Comparison of ENCODE assay signal across 20 cellular contexts in genomic region chr5:147406636-147407035, GRCh38.
DNase-seq lines count a peak whose midpoint lies in the region; ATAC-seq and TF ChIP-seq lines count a peak whose summit lies in the region.
"Had no signal": no experiment of that assay in that cellular context is flagged by ENCODE, and none has a peak within 500 bp of the region (broad histone marks: within the 10 kb centered on the region; RNA-seq: fewer than 3 reads in every experiment).

No MANE protein-coding gene starts in this region.

- H3K4me3 ChIP-seq in breast epithelium (no peak overlapping the region), upper lobe of left lung (no peak overlapping the region), HAP-1 (no peak overlapping the region)
- H3K4me3 ChIP-seq: body of pancreas, tibial nerve had no signal

- POLR2A ChIA-PET in MCF 10A (lab: Yijun Ruan, JAX) = no interaction called here

- intact Hi-C loops in MCF 10A (cut with micrococcal nuclease) (no loop called here), breast epithelium (cut with DNase I; ENCODE audit: low total_unique reads) (no loop called here)

- no peaks in the 10 kb centered on the region for H3K36me3 Mint-ChIP-seq in MCF 10A (ENCODE audit: insufficient read depth, unreplicated experiment)
- peaks cover 31% of the 10 kb centered on the region for H3K36me3 Mint-ChIP-seq in nephron (ENCODE audit: low read depth)

- no peak for TF ChIP-seq EP300 in upper lobe of left lung (IDR thresholded peaks at IDR 0.05)

- DNase-seq in MCF 10A (ENCODE audit: unreplicated experiment) (no peak), breast epithelium (ENCODE audit: low spot score in 2 of 2) (no peak), upper lobe of left lung (no peak), HAP-1 (ENCODE audit: low spot score in 2 of 2) (no peak), omental fat pad (ENCODE audit: low spot score) (no peak)
- DNase-seq: activated CD4-positive, alpha-beta T cell treated with anti-CD3 and anti-CD28 coated beads, Interleukin-2, amount 50 U/mL, for 1 hour; activated naive CD4-positive, alpha-beta T cell treated with Interleukin-2 at 50 U/mL for 16 hours; activated T-cell treated with anti-CD3 and anti-CD28 coated beads for 4 hours; body of pancreas; GOT3; hypothalamus; NCI-H1436; stimulated activated CD4-positive, alpha-beta T cell treated with anti-CD3 and anti-CD28 coated beads, Interleukin-4, amount 100 ng/mL, for 4 hours; stimulated activated CD8-positive, alpha-beta memory T cell treated with anti-CD3 and anti-CD28 coated beads, Interleukin-4, amount 100 ng/mL, for 48 hours had no signal

- H3K27me3 Mint-ChIP-seq in MCF 10A (ENCODE audit: insufficient read depth, unreplicated experiment) (no peaks in the 10 kb centered on the region), nephron (ENCODE audit: low read depth) (peaks cover 3% of the 10 kb centered on the region)

- no peaks in the 10 kb centered on the region for H3K9me3 ChIP-seq in breast epithelium
- H3K9me3 ChIP-seq in upper lobe of left lung = no peaks in the 10 kb centered on the region
- H3K9me3 ChIP-seq in HAP-1 = no peaks in the 10 kb centered on the region
- H3K9me3 ChIP-seq: body of pancreas, tibial nerve had no signal

- H3K27ac Mint-ChIP-seq in MCF 10A (ENCODE audit: low read depth, unreplicated experiment) = peak overlapping the region; percentile 61
- H3K27ac Mint-ChIP-seq in nephron = peak overlapping the region; percentile 8 to 90 (median 16)

- H3K27ac ChIP-seq in breast epithelium = peak overlapping the region in 1 of 2 donors; percentile 13
- H3K27ac ChIP-seq in cingulate gyrus (ENCODE audit: low read depth, low read length) = peak overlapping the region; percentile 52
- H3K27ac ChIP-seq in upper lobe of left lung = peak overlapping the region; percentile 9 to 77 (median 42)
- H3K27ac ChIP-seq: 22Rv1, body of pancreas, HL-60 had no signal

- 75 to 100% methylated on average over 1 of the region's 1 CpG for WGBS in upper lobe of left lung, 2 donors

- TF ChIP-seq CTCF in MCF 10A (IDR thresholded peaks at IDR 0.05; ENCODE audit: unreplicated experiment) (no peak), breast epithelium (IDR thresholded peaks at IDR 0.05) (no peak), nephron (IDR thresholded peaks at IDR 0.05; ENCODE audit: unreplicated experiment in 3 of 3) (no peak), upper lobe of left lung (IDR thresholded peaks at IDR 0.05) (no peak), omental fat pad (IDR thresholded peaks at IDR 0.05) (no peak)

- H3K4me1 Mint-ChIP-seq in MCF 10A (ENCODE audit: insufficient read depth, unreplicated experiment) = peaks cover 20% of the 10 kb centered on the region
- H3K4me1 Mint-ChIP-seq in nephron = peaks cover 31% of the 10 kb centered on the region

- in situ Hi-C loops in HAP-1 (cut with MboI; ENCODE audit: low sequenced_read_pairs) = no loop called here

- H3K27me3 ChIP-seq in breast epithelium (no peaks in the 10 kb centered on the region), upper lobe of left lung (no peaks in the 10 kb centered on the region), HAP-1 (ENCODE audit: low read depth) (no peaks in the 10 kb centered on the region)
- H3K27me3 ChIP-seq: body of pancreas, tibial nerve had no signal

- CTCF ChIA-PET in MCF 10A (lab: Yijun Ruan, JAX) = interaction anchor here (0.7 to 5.7 kb wide), 5 partner anchors 15 to 588 kb away, joined by 3 to 40 read pairs (median 5); no protein-coding TSS in a partner anchor

- TF ChIP-seq POLR2A in breast epithelium (IDR thresholded peaks at IDR 0.05) (no peak), upper lobe of left lung (IDR thresholded peaks at IDR 0.05) (no peak)

- H3K9me3 Mint-ChIP-seq in MCF 10A (ENCODE audit: unreplicated experiment) = no peaks in the 10 kb centered on the region
- H3K9me3 Mint-ChIP-seq in nephron = no peaks in the 10 kb centered on the region

- H3K4me1 ChIP-seq in breast epithelium = no peaks in the 10 kb centered on the region
- peaks cover 7 to 15% (median 12%) of the 10 kb centered on the region in 4 donors for H3K4me1 ChIP-seq in upper lobe of left lung
- no peaks in the 10 kb centered on the region for H3K4me1 ChIP-seq in HAP-1

- ATAC-seq in upper lobe of left lung (ENCODE audit: low FRiP score in 2 of 2) = no peak
- ATAC-seq in omental fat pad (ENCODE audit: low FRiP score) = no peak
- ATAC-seq in HG03196 (IDR thresholded peaks at IDR 0.05; ENCODE audit: unreplicated experiment) = no peak
- ATAC-seq: body of pancreas had no signal

- BruUV-seq in MCF 10A (replicated peaks; lab: Mats Ljungman, UMichigan) = no TSS peak

- no peak overlapping the region for H3K4me3 Mint-ChIP-seq in MCF 10A (ENCODE audit: unreplicated experiment)
- H3K4me3 Mint-ChIP-seq in nephron = no peak overlapping the region

- H3K36me3 ChIP-seq in breast epithelium (no peaks in the 10 kb centered on the region), upper lobe of left lung (peaks cover 0 to 10% (median under 1%) of the 10 kb centered on the region in 4 donors), HAP-1 (replicated peaks) (no peaks in the 10 kb centered on the region)
